Comparison of ENCODE assay signal across 1 cellular context in the genomic region with DNA sequence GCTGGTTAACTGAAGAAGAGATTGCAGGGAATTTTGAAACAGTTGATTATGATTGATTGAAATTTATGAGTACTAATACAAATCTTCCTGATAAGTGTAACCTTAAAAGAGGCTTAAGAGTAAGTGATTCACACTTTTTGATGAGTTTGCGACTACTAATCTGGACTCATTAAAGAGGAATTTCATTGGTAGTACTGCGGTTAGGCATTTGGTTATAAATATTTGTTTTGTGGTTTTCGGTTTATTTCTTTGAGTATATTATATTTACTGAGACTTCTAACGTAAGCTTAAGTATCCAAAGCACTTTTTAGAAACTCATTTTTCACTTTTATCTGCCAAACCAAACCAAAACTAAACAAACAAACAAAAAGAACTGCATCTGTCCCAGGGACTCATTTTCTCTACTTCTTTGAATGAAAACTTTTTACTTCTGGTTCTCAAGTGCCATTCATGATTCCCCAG.
TF ChIP-seq lines count a peak whose summit lies in the region.

No MANE protein-coding gene starts in this region.

TF ChIP-seq in HEK293, 187 proteins besides CTCF, POLR2A, EP300 and RAD21 (continued from another document):
- TF ChIP-seq ZNF354C (tag by site-specific recombination; IDR thresholded peaks at IDR 0.05; ENCODE audit: borderline replicate concordance, low read depth) (no peak), ZEB2 (tag by site-specific recombination; IDR thresholded peaks at IDR 0.05) (peak; percentile 80), ZBTB21 (tag by site-specific recombination; IDR thresholded peaks at IDR 0.05) (no peak), YY2 (tag by site-specific recombination; IDR thresholded peaks at IDR 0.05) (no peak), ZNF335 (tag by site-specific recombination; conservative IDR thresholded peaks at IDR 0.05) (no peak), ZNF211 (tag by site-specific recombination; IDR thresholded peaks at IDR 0.05; ENCODE audit: low read depth) (no peak), BCL11A (tag by site-specific recombination; IDR thresholded peaks at IDR 0.05; ENCODE audit: low read depth) (peak; percentile 81; the same call in 1 of the 2 replicates), ZBTB8A (tag by site-specific recombination; IDR thresholded peaks at IDR 0.05) (peak; percentile 69), HOXA7 (CRISPR knock-in tag; IDR thresholded peaks at IDR 0.05; ENCODE audit: borderline replicate concordance) (no peak), ZNF248 (tag by site-specific recombination; IDR thresholded peaks at IDR 0.05) (no peak), ZBTB20 (tag by site-specific recombination; IDR thresholded peaks at IDR 0.05) (no peak), ZNF561 (tag by site-specific recombination; IDR thresholded peaks at IDR 0.05; ENCODE audit: borderline replicate concordance) (no peak), ZNF514 (tag by site-specific recombination; IDR thresholded peaks at IDR 0.05) (no peak), ZNF473 (tag by site-specific recombination; IDR thresholded peaks at IDR 0.05) (no peak), SP7 (tag by site-specific recombination; IDR thresholded peaks at IDR 0.05) (peak; percentile 82), ZNF169 (tag by site-specific recombination; IDR thresholded peaks at IDR 0.05) (no peak), KLF8 (tag by site-specific recombination; IDR thresholded peaks at IDR 0.05) (peak; percentile 79), GFI1B (tag by site-specific recombination; IDR thresholded peaks at IDR 0.05) (peak; percentile 84), ZNF664 (tag by site-specific recombination; IDR thresholded peaks at IDR 0.05) (no peak; the same call in 1 of the 2 replicates), MEIS1 (CRISPR knock-in tag; IDR thresholded peaks at IDR 0.05; ENCODE audit: borderline replicate concordance) (no peak), ZNF843 (tag by site-specific recombination; IDR thresholded peaks at IDR 0.05) (peak; percentile 90), ZNF621 (tag by site-specific recombination; IDR thresholded peaks at IDR 0.05) (no peak), ZNF791 (tag by site-specific recombination; IDR thresholded peaks at IDR 0.05) (no peak), WT1 (tag by site-specific recombination; IDR thresholded peaks at IDR 0.05) (peak; percentile 85), KLF7 (tag by site-specific recombination; IDR thresholded peaks at IDR 0.05; ENCODE audit: borderline replicate concordance) (no peak), GLI4 (tag by site-specific recombination; IDR thresholded peaks at IDR 0.05) (no peak), SETDB1 (IDR thresholded peaks at IDR 0.05; ENCODE audit: insufficient read length, low read length) (no peak), ZNF404 (tag by site-specific recombination; IDR thresholded peaks at IDR 0.05) (no peak), SP3 (tag by site-specific recombination; IDR thresholded peaks at IDR 0.05) (0 out of 2 replicates have a peak, but pooled peaks have one; percentile 21), ZNF24 (tag by site-specific recombination; IDR thresholded peaks at IDR 0.05) (peak; percentile 35; the same call in 1 of the 2 replicates), ZNF549 (tag by site-specific recombination; IDR thresholded peaks at IDR 0.05) (no peak)
- TF ChIP-seq, protein P1, sequence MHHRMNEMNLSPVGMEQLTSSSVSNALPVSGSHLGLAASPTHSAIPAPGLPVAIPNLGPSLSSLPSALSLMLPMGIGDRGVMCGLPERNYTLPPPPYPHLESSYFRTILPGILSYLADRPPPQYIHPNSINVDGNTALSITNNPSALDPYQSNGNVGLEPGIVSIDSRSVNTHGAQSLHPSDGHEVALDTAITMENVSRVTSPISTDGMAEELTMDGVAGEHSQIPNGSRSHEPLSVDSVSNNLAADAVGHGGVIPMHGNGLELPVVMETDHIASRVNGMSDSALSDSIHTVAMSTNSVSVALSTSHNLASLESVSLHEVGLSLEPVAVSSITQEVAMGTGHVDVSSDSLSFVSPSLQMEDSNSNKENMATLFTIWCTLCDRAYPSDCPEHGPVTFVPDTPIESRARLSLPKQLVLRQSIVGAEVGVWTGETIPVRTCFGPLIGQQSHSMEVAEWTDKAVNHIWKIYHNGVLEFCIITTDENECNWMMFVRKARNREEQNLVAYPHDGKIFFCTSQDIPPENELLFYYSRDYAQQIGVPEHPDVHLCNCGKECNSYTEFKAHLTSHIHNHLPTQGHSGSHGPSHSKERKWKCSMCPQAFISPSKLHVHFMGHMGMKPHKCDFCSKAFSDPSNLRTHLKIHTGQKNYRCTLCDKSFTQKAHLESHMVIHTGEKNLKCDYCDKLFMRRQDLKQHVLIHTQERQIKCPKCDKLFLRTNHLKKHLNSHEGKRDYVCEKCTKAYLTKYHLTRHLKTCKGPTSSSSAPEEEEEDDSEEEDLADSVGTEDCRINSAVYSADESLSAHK (tag by site-specific recombination; IDR thresholded peaks at IDR 0.05): peak; percentile 95
- TF ChIP-seq, protein P2, sequence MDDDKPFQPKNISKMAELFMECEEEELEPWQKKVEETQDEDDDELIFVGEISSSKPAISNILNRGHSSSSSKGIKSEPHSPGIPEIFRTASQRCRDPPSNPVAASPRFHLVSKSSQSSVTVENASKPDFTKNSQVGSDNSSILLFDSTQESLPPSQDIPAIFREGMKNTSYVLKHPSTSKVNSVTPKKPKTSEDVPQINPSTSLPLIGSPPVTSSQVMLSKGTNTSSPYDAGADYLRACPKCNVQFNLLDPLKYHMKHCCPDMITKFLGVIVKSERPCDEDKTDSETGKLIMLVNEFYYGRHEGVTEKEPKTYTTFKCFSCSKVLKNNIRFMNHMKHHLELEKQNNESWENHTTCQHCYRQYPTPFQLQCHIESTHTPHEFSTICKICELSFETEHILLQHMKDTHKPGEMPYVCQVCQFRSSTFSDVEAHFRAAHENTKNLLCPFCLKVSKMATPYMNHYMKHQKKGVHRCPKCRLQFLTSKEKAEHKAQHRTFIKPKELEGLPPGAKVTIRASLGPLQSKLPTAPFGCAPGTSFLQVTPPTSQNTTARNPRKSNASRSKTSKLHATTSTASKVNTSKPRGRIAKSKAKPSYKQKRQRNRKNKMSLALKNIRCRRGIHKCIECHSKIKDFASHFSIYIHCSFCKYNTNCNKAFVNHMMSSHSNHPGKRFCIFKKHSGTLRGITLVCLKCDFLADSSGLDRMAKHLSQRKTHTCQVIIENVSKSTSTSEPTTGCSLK (tag by site-specific recombination; IDR thresholded peaks at IDR 0.05): no peak
- TF ChIP-seq, protein P3, sequence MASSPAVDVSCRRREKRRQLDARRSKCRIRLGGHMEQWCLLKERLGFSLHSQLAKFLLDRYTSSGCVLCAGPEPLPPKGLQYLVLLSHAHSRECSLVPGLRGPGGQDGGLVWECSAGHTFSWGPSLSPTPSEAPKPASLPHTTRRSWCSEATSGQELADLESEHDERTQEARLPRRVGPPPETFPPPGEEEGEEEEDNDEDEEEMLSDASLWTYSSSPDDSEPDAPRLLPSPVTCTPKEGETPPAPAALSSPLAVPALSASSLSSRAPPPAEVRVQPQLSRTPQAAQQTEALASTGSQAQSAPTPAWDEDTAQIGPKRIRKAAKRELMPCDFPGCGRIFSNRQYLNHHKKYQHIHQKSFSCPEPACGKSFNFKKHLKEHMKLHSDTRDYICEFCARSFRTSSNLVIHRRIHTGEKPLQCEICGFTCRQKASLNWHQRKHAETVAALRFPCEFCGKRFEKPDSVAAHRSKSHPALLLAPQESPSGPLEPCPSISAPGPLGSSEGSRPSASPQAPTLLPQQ (tag by site-specific recombination; IDR thresholded peaks at IDR 0.05): no peak
- TF ChIP-seq, protein P4, sequence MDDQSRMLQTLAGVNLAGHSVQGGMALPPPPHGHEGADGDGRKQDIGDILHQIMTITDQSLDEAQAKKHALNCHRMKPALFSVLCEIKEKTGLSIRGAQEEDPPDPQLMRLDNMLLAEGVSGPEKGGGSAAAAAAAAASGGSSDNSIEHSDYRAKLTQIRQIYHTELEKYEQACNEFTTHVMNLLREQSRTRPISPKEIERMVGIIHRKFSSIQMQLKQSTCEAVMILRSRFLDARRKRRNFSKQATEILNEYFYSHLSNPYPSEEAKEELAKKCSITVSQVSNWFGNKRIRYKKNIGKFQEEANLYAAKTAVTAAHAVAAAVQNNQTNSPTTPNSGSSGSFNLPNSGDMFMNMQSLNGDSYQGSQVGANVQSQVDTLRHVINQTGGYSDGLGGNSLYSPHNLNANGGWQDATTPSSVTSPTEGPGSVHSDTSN (CRISPR knock-in tag; IDR thresholded peaks at IDR 0.05): no peak
- TF ChIP-seq, protein P5, sequence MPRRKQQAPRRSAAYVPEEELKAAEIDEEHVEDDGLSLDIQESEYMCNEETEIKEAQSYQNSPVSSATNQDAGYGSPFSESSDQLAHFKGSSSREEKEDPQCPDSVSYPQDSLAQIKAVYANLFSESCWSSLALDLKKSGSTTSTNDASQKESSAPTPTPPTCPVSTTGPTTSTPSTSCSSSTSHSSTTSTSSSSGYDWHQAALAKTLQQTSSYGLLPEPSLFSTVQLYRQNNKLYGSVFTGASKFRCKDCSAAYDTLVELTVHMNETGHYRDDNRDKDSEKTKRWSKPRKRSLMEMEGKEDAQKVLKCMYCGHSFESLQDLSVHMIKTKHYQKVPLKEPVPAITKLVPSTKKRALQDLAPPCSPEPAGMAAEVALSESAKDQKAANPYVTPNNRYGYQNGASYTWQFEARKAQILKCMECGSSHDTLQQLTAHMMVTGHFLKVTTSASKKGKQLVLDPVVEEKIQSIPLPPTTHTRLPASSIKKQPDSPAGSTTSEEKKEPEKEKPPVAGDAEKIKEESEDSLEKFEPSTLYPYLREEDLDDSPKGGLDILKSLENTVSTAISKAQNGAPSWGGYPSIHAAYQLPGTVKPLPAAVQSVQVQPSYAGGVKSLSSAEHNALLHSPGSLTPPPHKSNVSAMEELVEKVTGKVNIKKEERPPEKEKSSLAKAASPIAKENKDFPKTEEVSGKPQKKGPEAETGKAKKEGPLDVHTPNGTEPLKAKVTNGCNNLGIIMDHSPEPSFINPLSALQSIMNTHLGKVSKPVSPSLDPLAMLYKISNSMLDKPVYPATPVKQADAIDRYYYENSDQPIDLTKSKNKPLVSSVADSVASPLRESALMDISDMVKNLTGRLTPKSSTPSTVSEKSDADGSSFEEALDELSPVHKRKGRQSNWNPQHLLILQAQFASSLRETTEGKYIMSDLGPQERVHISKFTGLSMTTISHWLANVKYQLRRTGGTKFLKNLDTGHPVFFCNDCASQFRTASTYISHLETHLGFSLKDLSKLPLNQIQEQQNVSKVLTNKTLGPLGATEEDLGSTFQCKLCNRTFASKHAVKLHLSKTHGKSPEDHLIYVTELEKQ (tag by site-specific recombination; IDR thresholded peaks at IDR 0.05; ENCODE audit: borderline replicate concordance): peak; percentile 89; the same call in 1 of the 2 replicates
